In the genomic region with DNA sequence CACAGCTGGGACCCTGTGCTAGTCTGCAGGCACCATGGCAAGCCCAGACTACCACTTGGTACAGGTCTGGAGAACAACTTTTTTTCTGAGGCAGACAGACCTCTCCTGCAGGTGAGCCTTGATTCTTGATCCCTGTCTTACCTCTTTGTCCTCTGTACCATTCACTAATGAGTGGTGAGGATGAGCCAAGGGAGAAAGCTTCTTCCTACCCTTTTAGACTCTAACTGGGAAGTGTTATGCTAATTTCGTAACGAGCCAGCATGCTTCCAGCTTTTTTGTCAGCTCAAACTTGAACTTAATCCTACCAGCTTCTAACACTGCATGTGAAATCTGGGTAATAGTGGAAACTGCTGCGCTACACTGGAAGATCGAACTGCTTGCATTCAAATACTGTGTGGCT, we compare ENCODE assay signal across 27 cellular contexts.
"Had no signal": no experiment of that assay in that cellular context is flagged by ENCODE, and none has a peak within 500 bp of the region (broad histone marks: within the 10 kb centered on the region; RNA-seq: fewer than 3 reads in every experiment).

No MANE protein-coding gene starts in this region.

- DNase-seq: dermis blood vessel endothelial cell; effector memory CD4-positive, alpha-beta T cell; erythroblast; esophagus squamous epithelium; foreskin melanocyte; glutamatergic neuron; heart right ventricle; hippocampal formation; left cardiac atrium; left lung; mammary epithelial cell; natural killer cell; occipital lobe; ovary; posterior cingulate gyrus; psoas muscle; right cardiac atrium; sigmoid colon; spleen; stimulated activated CD4-positive, alpha-beta T cell treated with anti-CD3 and anti-CD28 coated beads, Interleukin-15, amount 100 ng/mL, for 24 hours; stimulated activated CD4-positive, alpha-beta T cell treated with anti-CD3 and anti-CD28 coated beads, Interleukin-4, amount 100 ng/mL, for 1 hour; stimulated activated CD8-positive, alpha-beta memory T cell treated with anti-CD3 and anti-CD28 coated beads, Interleukin-4, amount 100 ng/mL, for 48 hours; stimulated activated naive CD4-positive, alpha-beta T cell; stimulated activated naive CD8-positive, alpha-beta T cell treated with anti-CD3 and anti-CD28 coated beads, Interleukin-15, amount 100 ng/mL, for 72 hours; thyroid gland; trophoblast cell had no signal

- H3K27ac ChIP-seq: coronary artery, esophagus squamous epithelium, heart right ventricle, left lung, ovary, psoas muscle, sigmoid colon, spleen, thyroid gland had no signal

- H3K4me1 Mint-ChIP-seq: natural killer cell; stimulated activated naive CD8-positive, alpha-beta T cell treated with anti-CD3 and anti-CD28 coated beads, Interleukin-15, amount 100 ng/mL, for 72 hours had no signal

- H3K36me3 ChIP-seq: esophagus squamous epithelium, heart right ventricle, left lung, ovary, sigmoid colon, spleen, thyroid gland had no signal

- H3K4me1 ChIP-seq: esophagus squamous epithelium, heart right ventricle, left lung, psoas muscle, sigmoid colon, spleen, thyroid gland had no signal

- H3K9me3 ChIP-seq: esophagus squamous epithelium, heart right ventricle, left lung, ovary, psoas muscle, sigmoid colon, spleen, thyroid gland had no signal

- H3K27me3 Mint-ChIP-seq: stimulated activated naive CD8-positive, alpha-beta T cell treated with anti-CD3 and anti-CD28 coated beads, Interleukin-15, amount 100 ng/mL, for 72 hours had no signal

- H3K27me3 ChIP-seq: esophagus squamous epithelium, ovary, sigmoid colon, thyroid gland had no signal

- H3K36me3 Mint-ChIP-seq: natural killer cell had no signal

- H3K4me3 Mint-ChIP-seq: natural killer cell; stimulated activated naive CD8-positive, alpha-beta T cell treated with anti-CD3 and anti-CD28 coated beads, Interleukin-15, amount 100 ng/mL, for 72 hours had no signal

- H3K9me3 Mint-ChIP-seq: stimulated activated naive CD8-positive, alpha-beta T cell treated with anti-CD3 and anti-CD28 coated beads, Interleukin-15, amount 100 ng/mL, for 72 hours had no signal

- H3K27ac Mint-ChIP-seq: natural killer cell; stimulated activated naive CD8-positive, alpha-beta T cell treated with anti-CD3 and anti-CD28 coated beads, Interleukin-15, amount 100 ng/mL, for 72 hours had no signal

- ATAC-seq: heart right ventricle; left lung; natural killer cell; psoas muscle; right cardiac atrium; stimulated activated naive CD8-positive, alpha-beta T cell treated with anti-CD3 and anti-CD28 coated beads, Interleukin-15, amount 100 ng/mL, for 72 hours had no signal

- H3K4me3 ChIP-seq: coronary artery, esophagus squamous epithelium, heart right ventricle, left lung, ovary, psoas muscle, sigmoid colon, spleen, thyroid gland had no signal
